Comparison of ENCODE assay signal across 14 cellular contexts in the genomic region with DNA sequence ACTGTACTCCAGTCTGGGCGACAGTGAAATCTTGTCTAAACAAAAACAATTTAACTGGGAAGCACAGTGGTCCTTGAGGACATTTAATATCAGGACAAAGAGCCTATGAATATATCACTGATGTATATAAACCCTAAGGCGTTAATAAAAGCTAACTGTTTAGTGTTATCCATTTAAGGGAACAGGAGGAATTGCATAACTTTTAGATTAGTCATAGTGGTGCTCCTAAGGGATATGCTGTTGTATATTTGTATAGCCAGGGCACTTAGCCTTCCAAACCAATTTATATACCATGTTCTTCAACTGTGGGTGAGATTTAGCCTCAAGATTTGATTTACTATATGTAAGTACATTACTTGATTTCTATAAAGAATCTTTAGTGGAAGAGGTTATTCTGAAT. TPM values are rescaled to one million over a fixed set of nuclear protein-coding genes. Genes with fewer than 3 reads are reported as not detected.
DNase-seq lines count a peak whose midpoint lies in the region; ATAC-seq, FAIRE-seq and TF ChIP-seq lines count a peak whose summit lies in the region.
"Had no signal": no experiment of that assay in that cellular context is flagged by ENCODE, and none has a peak within 500 bp of the region (broad histone marks: within the 10 kb centered on the region; RNA-seq: fewer than 3 reads in every experiment).

No MANE protein-coding gene starts in this region.

- no peaks in the 10 kb centered on the region for H3K27me3 ChIP-seq in endothelial cell of umbilical vein (ENCODE audit: control insufficient read depth in 2 of 2, insufficient read depth in 2 of 2, low read length in 2 of 2)
- no peaks in the 10 kb centered on the region for H3K27me3 ChIP-seq in rectal smooth muscle tissue (ENCODE audit: control insufficient read depth, insufficient read depth, low read length)
- no peaks in the 10 kb centered on the region for H3K27me3 ChIP-seq in naive thymus-derived CD4-positive, alpha-beta T cell (ENCODE audit: control insufficient read depth in 2 of 2, insufficient read depth in 2 of 2, low read length in 2 of 2)

- H3K4me3 ChIP-seq in endothelial cell of umbilical vein (replicated peaks in 1 of 3; ENCODE audit: insufficient read depth in 1 of 3, low read depth in 1 of 3, low read length in 3 of 3) (no peak overlapping the region), rectal smooth muscle tissue (ENCODE audit: low read length) (no peak overlapping the region)
- no peak overlapping the region for H3K4me3 ChIP-seq in naive thymus-derived CD4-positive, alpha-beta T cell (ENCODE audit: low read length)
- H3K4me3 ChIP-seq: GM12878, prostate gland had no signal

- intact Hi-C loops in endothelial cell of umbilical vein (cut with micrococcal nuclease), result no loop called here
- intact Hi-C loops in naive thymus-derived CD4-positive, alpha-beta T cell (cut with micrococcal nuclease), result no loop called here

- no peaks in the 10 kb centered on the region for H4K20me1 ChIP-seq in endothelial cell of umbilical vein (replicated peaks; ENCODE audit: control insufficient read depth, extremely low read depth, insufficient read depth, low read length)

- peak overlapping the region; percentile 8 for H3K4me2 ChIP-seq in endothelial cell of umbilical vein (ENCODE audit: insufficient read depth, low read length)

- peak; percentile 78 for DNase-seq in EL
- peak; percentile 53 for DNase-seq in NCI-H226
- DNase-seq in endothelial cell of umbilical vein (ENCODE audit: low read depth, low spot score), result peak; percentile 37
- DNase-seq in iPS-NIHi11 (ENCODE audit: low spot score), result no peak
- no peak for DNase-seq in naive thymus-derived CD4-positive, alpha-beta T cell
- DNase-seq: midbrain had no signal

- no peak overlapping the region for H2AFZ ChIP-seq in endothelial cell of umbilical vein (ENCODE audit: low read depth, low read length)

- peak overlapping the region in 1 of 9 donors; percentile 45 for H3K27ac Mint-ChIP-seq in naive thymus-derived CD4-positive, alpha-beta T cell

- FAIRE-seq in endothelial cell of umbilical vein (lab: Jason Lieb, UNC), result no peak
- FAIRE-seq: D721Med, GM12878, GM19239 had no signal

- H3K27ac ChIP-seq in endothelial cell of umbilical vein (ENCODE audit: insufficient read depth, low read depth, low read length), result no peak overlapping the region
- peak overlapping the region; percentile 60 for H3K27ac ChIP-seq in rectal smooth muscle tissue (ENCODE audit: low read depth, low read length)
- H3K27ac ChIP-seq in naive thymus-derived CD4-positive, alpha-beta T cell (ENCODE audit: low read depth, low read length), result no peak overlapping the region
- H3K27ac ChIP-seq: prostate gland had no signal

- peaks cover 4 to 35% (median 14%) of the 10 kb centered on the region in 5 donors for H3K36me3 Mint-ChIP-seq in naive thymus-derived CD4-positive, alpha-beta T cell

- H3K9ac ChIP-seq in endothelial cell of umbilical vein (replicated peaks; ENCODE audit: extremely low read depth, insufficient read depth, low read length) (no peak overlapping the region), rectal smooth muscle tissue (ENCODE audit: low read length) (no peak overlapping the region)

- H3K4me1 ChIP-seq in endothelial cell of umbilical vein (ENCODE audit: control insufficient read depth, extremely low read depth, insufficient read depth, low read length), result peaks cover 17% of the 10 kb centered on the region
- peaks cover 13% of the 10 kb centered on the region for H3K4me1 ChIP-seq in rectal smooth muscle tissue (ENCODE audit: control insufficient read depth, insufficient read depth, low read length)
- peaks cover 0 to 5% of the 10 kb centered on the region in 2 donors for H3K4me1 ChIP-seq in naive thymus-derived CD4-positive, alpha-beta T cell (ENCODE audit: control insufficient read depth in 2 of 2, insufficient read depth in 2 of 2, low read length in 2 of 2)
- H3K4me1 ChIP-seq: prostate gland had no signal

- no peak for TF ChIP-seq CTCF in endothelial cell of umbilical vein (IDR thresholded peaks at IDR 0.05; ENCODE audit: extremely low read depth in 1 of 2, insufficient read depth in 1 of 2, low read depth in 1 of 2, low read length in 2 of 2)

- H3K9me3 ChIP-seq in endothelial cell of umbilical vein (replicated peaks; ENCODE audit: control insufficient read depth, insufficient read depth, low read length), result no peaks in the 10 kb centered on the region
- no peaks in the 10 kb centered on the region for H3K9me3 ChIP-seq in naive thymus-derived CD4-positive, alpha-beta T cell (ENCODE audit: control insufficient read depth in 2 of 3, low read length in 3 of 3)
- H3K9me3 ChIP-seq: prostate gland had no signal

- BruUV-seq in endothelial cell of umbilical vein (replicated peaks; lab: Mats Ljungman, UMichigan), result no TSS peak

- H3K4me3 Mint-ChIP-seq in naive thymus-derived CD4-positive, alpha-beta T cell, result no peak overlapping the region

- H3K36me3 ChIP-seq in endothelial cell of umbilical vein (ENCODE audit: control insufficient read depth in 2 of 2, extremely low read depth in 1 of 2, insufficient read depth in 2 of 2, low read length in 2 of 2), result peaks cover 22 to 23% of the 10 kb centered on the region in 2 experiments
- peaks cover 17% of the 10 kb centered on the region for H3K36me3 ChIP-seq in rectal smooth muscle tissue (ENCODE audit: control insufficient read depth, insufficient read depth, low read length)
- peaks cover 19 to 52% (median 22%) of the 10 kb centered on the region in 3 experiments for H3K36me3 ChIP-seq in naive thymus-derived CD4-positive, alpha-beta T cell (ENCODE audit: control insufficient read depth in 2 of 3, insufficient read depth in 3 of 3, low read length in 3 of 3)

- peaks cover 12 to 24% (median 14%) of the 10 kb centered on the region in 7 donors for H3K4me1 Mint-ChIP-seq in naive thymus-derived CD4-positive, alpha-beta T cell

- dilution Hi-C loops in endothelial cell of umbilical vein (cut with MboI; ENCODE audit: extremely low pct_ligation_motif_present, low sequenced_read_pairs), result no loop called here

- no peaks in the 10 kb centered on the region for H3K27me3 Mint-ChIP-seq in naive thymus-derived CD4-positive, alpha-beta T cell

- peaks cover 7% of the 10 kb centered on the region for H3K79me2 ChIP-seq in endothelial cell of umbilical vein (ENCODE audit: control insufficient read depth, insufficient read depth, low read length)

- TF ChIP-seq POLR2A in endothelial cell of umbilical vein (IDR thresholded peaks at IDR 0.05; ENCODE audit: low read depth, low read length), result peak; percentile 36

- no peak for ATAC-seq in naive thymus-derived CD4-positive, alpha-beta T cell
- ATAC-seq in HG02938 (IDR thresholded peaks at IDR 0.05; ENCODE audit: unreplicated experiment), result no peak
- ATAC-seq: GM12878, Panc1 had no signal

- H3K9me3 Mint-ChIP-seq in naive thymus-derived CD4-positive, alpha-beta T cell, result no peaks in the 10 kb centered on the region

- CTCF ChIA-PET in endothelial cell of umbilical vein (lab: Charles Lee), result interaction anchor here (0.9 to 7.0 kb wide), 5 partner anchors 9 to 253 kb away, joined by 3 to 44 read pairs (median 5); no protein-coding TSS in a partner anchor
- CTCF ChIA-PET in naive thymus-derived CD4-positive, alpha-beta T cell (lab: Charles Lee), result interaction anchor here (1.1 kb wide), 1 partner anchor 52 kb away, joined by 3 read pairs; no protein-coding TSS in a partner anchor

- no peaks in the 10 kb centered on the region for H3K9me1 ChIP-seq in endothelial cell of umbilical vein (replicated peaks; ENCODE audit: control insufficient read depth, extremely low read depth, insufficient read depth, low read length)

- POLR2A ChIA-PET in endothelial cell of umbilical vein (lab: Charles Lee), result no interaction called here
- POLR2A ChIA-PET in naive thymus-derived CD4-positive, alpha-beta T cell (lab: Charles Lee), result interaction anchor here (5.5 kb wide), 1 partner anchor 30 kb away, joined by 46 read pairs; the partner anchor contains the start of gene STT3A

RNA-seq across cellular contexts. Expression of gene CHEK1, which starts 3.0 kb away (rescaled TPM):
- total RNA-seq in endothelial cell of umbilical vein, result 55.6 and 66.1 TPM in 2 replicates
- polyA plus RNA-seq in endothelial cell of umbilical vein, result 11.8 and 15.0 TPM in 2 replicates
- polyA plus RNA-seq in endothelial cell of umbilical vein (2011; cell fraction: cytosol; rRNA removed), result 22.5 and 26.7 TPM in 2 replicates
- 23.5 and 38.8 TPM in 2 replicates for polyA plus RNA-seq in endothelial cell of umbilical vein (2011; cell fraction: nucleus; rRNA removed)
- polyA plus RNA-seq in endothelial cell of umbilical vein (2012), result 34.3 and 57.9 TPM in 2 replicates
- 23.3 and 25.5 TPM in 2 replicates for polyA minus RNA-seq in endothelial cell of umbilical vein
- polyA minus RNA-seq in endothelial cell of umbilical vein (2011; cell fraction: cytosol; rRNA and poly(A)+ RNA removed), result 19.6 TPM
- polyA minus RNA-seq in endothelial cell of umbilical vein (2011; cell fraction: nucleus; rRNA and poly(A)+ RNA removed), result 38.6 and 58.6 TPM in 2 replicates
- total RNA-seq in naive thymus-derived CD4-positive, alpha-beta T cell, result 10 to 100 TPM in 1 of 5 experiments, 1 to 10 TPM in 4; 2.2 to 62.6 (median 7.5) TPM
- polyA plus RNA-seq in naive thymus-derived CD4-positive, alpha-beta T cell, result 1 to 10 TPM; 1.2 to 1.7 TPM

RNA-seq across cellular contexts. Expression of gene STT3A, which starts 29.3 kb away (rescaled TPM):
- 216 and 236 TPM in 2 replicates for total RNA-seq in endothelial cell of umbilical vein
- 316 and 362 TPM in 2 replicates for polyA plus RNA-seq in endothelial cell of umbilical vein
- 155 and 204 TPM in 2 replicates for polyA plus RNA-seq in endothelial cell of umbilical vein (2011; cell fraction: cytosol; rRNA removed)
- 173 and 181 TPM in 2 replicates for polyA plus RNA-seq in endothelial cell of umbilical vein (2011; cell fraction: nucleus; rRNA removed)
- polyA plus RNA-seq in endothelial cell of umbilical vein (2012), result 237 and 256 TPM in 2 replicates
- polyA minus RNA-seq in endothelial cell of umbilical vein, result 1,347 and 1,527 TPM in 2 replicates
- polyA minus RNA-seq in endothelial cell of umbilical vein (2011; cell fraction: cytosol; rRNA and poly(A)+ RNA removed), result 124 TPM
- 241 and 437 TPM in 2 replicates for polyA minus RNA-seq in endothelial cell of umbilical vein (2011; cell fraction: nucleus; rRNA and poly(A)+ RNA removed)
- total RNA-seq in naive thymus-derived CD4-positive, alpha-beta T cell, result 100 to 1,000 TPM in 1 of 5 experiments, 10 to 100 TPM in 4; 39.6 to 153 (median 84.5) TPM
- polyA plus RNA-seq in naive thymus-derived CD4-positive, alpha-beta T cell, result 10 to 100 TPM; 27.3 to 60.6 TPM

RNA-seq across cellular contexts. Expression of gene EI24, which starts 52.7 kb away (rescaled TPM):
- 115 and 119 TPM in 2 replicates for total RNA-seq in endothelial cell of umbilical vein
- polyA plus RNA-seq in endothelial cell of umbilical vein, result 175 and 192 TPM in 2 replicates
- 111 and 122 TPM in 2 replicates for polyA plus RNA-seq in endothelial cell of umbilical vein (2011; cell fraction: cytosol; rRNA removed)
- polyA plus RNA-seq in endothelial cell of umbilical vein (2011; cell fraction: nucleus; rRNA removed), result 39.6 and 49.7 TPM in 2 replicates
- 116 and 160 TPM in 2 replicates for polyA plus RNA-seq in endothelial cell of umbilical vein (2012)
- 156 and 172 TPM in 2 replicates for polyA minus RNA-seq in endothelial cell of umbilical vein
- 34.1 TPM for polyA minus RNA-seq in endothelial cell of umbilical vein (2011; cell fraction: cytosol; rRNA and poly(A)+ RNA removed)
- 19.0 and 32.2 TPM in 2 replicates for polyA minus RNA-seq in endothelial cell of umbilical vein (2011; cell fraction: nucleus; rRNA and poly(A)+ RNA removed)
- total RNA-seq in naive thymus-derived CD4-positive, alpha-beta T cell, result 10 to 100 TPM; 21.3 to 42.7 (median 35.7) TPM
- polyA plus RNA-seq in naive thymus-derived CD4-positive, alpha-beta T cell, result 100 to 1,000 TPM in 1 of 2 donors, 10 to 100 TPM in 1; 79.4 to 102 TPM

RNA-seq across cellular contexts. Expression of gene ACRV1, which starts 58.7 kb away (rescaled TPM):
- total RNA-seq in endothelial cell of umbilical vein, result not detected in 2 replicates
- polyA plus RNA-seq in endothelial cell of umbilical vein, result not detected in 2 replicates
- polyA plus RNA-seq in endothelial cell of umbilical vein (2011; cell fraction: cytosol; rRNA removed), result 0.07 TPM in 1 of 2 replicates, not detected in the other
- polyA plus RNA-seq in endothelial cell of umbilical vein (2011; cell fraction: nucleus; rRNA removed), result 0.07 and 0.14 TPM in 2 replicates
- polyA plus RNA-seq in endothelial cell of umbilical vein (2012), result 0.20 and 0.67 TPM in 2 replicates
- polyA minus RNA-seq in endothelial cell of umbilical vein, result not detected in 2 replicates
- not detected for polyA minus RNA-seq in endothelial cell of umbilical vein (2011; cell fraction: cytosol; rRNA and poly(A)+ RNA removed)
- polyA minus RNA-seq in endothelial cell of umbilical vein (2011; cell fraction: nucleus; rRNA and poly(A)+ RNA removed), result not detected in 2 replicates
- total RNA-seq in naive thymus-derived CD4-positive, alpha-beta T cell, result not detected
- not detected for polyA plus RNA-seq in naive thymus-derived CD4-positive, alpha-beta T cell
- total RNA-seq: subcutaneous adipose tissue had no signal

Comparison
In these comparisons a context has a peak if more than half of its experiments do, and no peak if none do; other contexts are left out.
1. DNase-seq: peak in EL (single experiment), NCI-H226 (single experiment) and endothelial cell of umbilical vein (single experiment); none in iPS-NIHi11 (single experiment) and naive thymus-derived CD4-positive, alpha-beta T cell (0 of 9).